Comparison of ENCODE assay signal across 8 cellular contexts in genomic region chr22:50507421-50507990, GRCh38. TPM values are rescaled to one million over a fixed set of nuclear protein-coding genes. Genes with fewer than 3 reads are reported as not detected.
DNase-seq lines count a peak whose midpoint lies in the region; FAIRE-seq and TF ChIP-seq lines count a peak whose summit lies in the region.

Gene LMF2, minus strand, starts transcription at chr22:50507702. Its CDS starts 27 bp downstream, at chr22:50507675.

- H3K27me3 Mint-ChIP-seq in CD14-positive monocyte (ENCODE audit: low read depth in 3 of 3) (peaks cover 0 to 5% (median 0%) of the 10 kb centered on the region in 3 donors), astrocyte (ENCODE audit: low read depth, unreplicated experiment) (no peaks in the 10 kb centered on the region)

- H3K27me3 ChIP-seq in astrocyte (ENCODE audit: insufficient read depth, low read length), result no peaks in the 10 kb centered on the region
- H3K27me3 ChIP-seq in iPS DF 6.9 (ENCODE audit: control insufficient read depth, insufficient read depth, low read length), result no peaks in the 10 kb centered on the region
- no peaks in the 10 kb centered on the region for H3K27me3 ChIP-seq in skeletal muscle satellite cell (ENCODE audit: control insufficient read depth, insufficient read depth, low read length)

- peaks cover 14% of the 10 kb centered on the region for H3K4me1 ChIP-seq in astrocyte (ENCODE audit: insufficient read depth, low read length)
- H3K4me1 ChIP-seq in iPS DF 6.9 (ENCODE audit: control insufficient read depth, insufficient read depth, low read length), result peaks cover 4% of the 10 kb centered on the region
- peaks cover 17% of the 10 kb centered on the region for H3K4me1 ChIP-seq in skeletal muscle satellite cell (ENCODE audit: control insufficient read depth, insufficient read depth, low read length)

- H3K4me2 ChIP-seq in astrocyte (ENCODE audit: low read length) (peak within 1 kb of the TSS; percentile 99), skeletal muscle satellite cell (ENCODE audit: low read length) (peak within 1 kb of the TSS; percentile 100)

- H3K4me1 Mint-ChIP-seq in CD14-positive monocyte (peaks cover 20% of the 10 kb centered on the region), astrocyte (ENCODE audit: low read depth, unreplicated experiment) (peaks cover 2% of the 10 kb centered on the region)

- H3K4me3 ChIP-seq in astrocyte (ENCODE audit: insufficient read depth, low read depth, low read length), result peak within 1 kb of the TSS; percentile 95
- H3K4me3 ChIP-seq in iPS DF 6.9 (ENCODE audit: low read length), result peak within 1 kb of the TSS; percentile 95
- peak within 1 kb of the TSS; percentile 100 for H3K4me3 ChIP-seq in skeletal muscle satellite cell (ENCODE audit: low read length)

- intact Hi-C loops in CD14-positive monocyte (cut with micrococcal nuclease), result loop anchor here (2.0 to 5.0 kb wide), 4 partner anchors 55 to 121 kb away; partner anchors contain the start of genes ARSA (in 2 of the 2), CHKB (in 1 of the 2) and SYCE3 (in 1 of the 2)
- intact Hi-C loops in T-helper 2 cell treated with Interferon-gamma antibody and Interleukin-4, amounts not matched to agents 100 ng/mL and 5 ng/mL, for 36 hours (cut with micrococcal nuclease), result no loop called here

- DNase-seq in CD14-positive monocyte (ENCODE audit: low spot score) (peak; percentile 89), GM20000 (ENCODE audit: low spot score) (peak; percentile 99), HuH-7 (ENCODE audit: low spot score) (peak; percentile 93), astrocyte (ENCODE audit: low read depth) (no peak), iPS DF 6.9 (ENCODE audit: low read depth, low spot score) (no peak), kidney tubule cell (ENCODE audit: low spot score) (no peak)

- peaks cover 13 to 28% of the 10 kb centered on the region in 2 donors for H3K36me3 Mint-ChIP-seq in CD14-positive monocyte
- no peaks in the 10 kb centered on the region for H3K36me3 Mint-ChIP-seq in astrocyte (ENCODE audit: low read depth, unreplicated experiment)

- peak within 1 kb of the TSS; percentile 86 to 97 (median 94) for H3K27ac Mint-ChIP-seq in CD14-positive monocyte
- H3K27ac Mint-ChIP-seq in astrocyte (ENCODE audit: unreplicated experiment), result peak within 1 kb of the TSS; percentile 84

- FAIRE-seq in astrocyte (lab: Jason Lieb, UNC), result no peak

- H3K9me3 ChIP-seq in astrocyte (ENCODE audit: insufficient read depth, low read depth, low read length) (no peaks in the 10 kb centered on the region), iPS DF 6.9 (ENCODE audit: control insufficient read depth, insufficient read depth, low read length) (no peaks in the 10 kb centered on the region), skeletal muscle satellite cell (replicated peaks; ENCODE audit: low read length) (no peaks in the 10 kb centered on the region)

- peaks cover 26% of the 10 kb centered on the region for H4K20me1 ChIP-seq in astrocyte (ENCODE audit: insufficient read depth, low read length)

- peak within 1 kb of the TSS; percentile 98 for H3K9ac ChIP-seq in astrocyte (ENCODE audit: low read length)
- H3K9ac ChIP-seq in skeletal muscle satellite cell (ENCODE audit: low read depth, low read length), result peak within 1 kb of the TSS; percentile 96

- TF ChIP-seq CTCF in CD14-positive monocyte (IDR thresholded peaks at IDR 0.05), result no peak
- TF ChIP-seq CTCF in GM20000 (IDR thresholded peaks at IDR 0.05; ENCODE audit: extremely low read depth, missing control alignments), result no peak
- no peak for TF ChIP-seq CTCF in astrocyte (IDR thresholded peaks at IDR 0.05; ENCODE audit: insufficient read depth, low read depth, low read length)

- H3K4me3 Mint-ChIP-seq in CD14-positive monocyte (peak within 1 kb of the TSS; percentile 95 to 96), astrocyte (ENCODE audit: unreplicated experiment) (peak within 1 kb of the TSS; percentile 97)

- H3K27ac ChIP-seq in astrocyte (ENCODE audit: low read depth, low read length) (peak within 1 kb of the TSS; percentile 85), iPS DF 6.9 (ENCODE audit: low read length) (no peak within 1 kb of the TSS)

- H3K36me3 ChIP-seq in astrocyte (ENCODE audit: insufficient read depth, low read length) (no peaks in the 10 kb centered on the region), iPS DF 6.9 (ENCODE audit: control insufficient read depth, insufficient read depth, low read length) (peaks cover 6% of the 10 kb centered on the region; the same call in 1 of the 2 replicates), skeletal muscle satellite cell (ENCODE audit: insufficient read depth, low read length) (peaks cover 20% of the 10 kb centered on the region)

- H3K9me3 Mint-ChIP-seq in CD14-positive monocyte, result no peaks in the 10 kb centered on the region
- no peaks in the 10 kb centered on the region for H3K9me3 Mint-ChIP-seq in astrocyte (ENCODE audit: unreplicated experiment)

- H3K79me2 ChIP-seq in astrocyte (ENCODE audit: insufficient read depth, low read length), result peaks cover 59% of the 10 kb centered on the region

- peak within 1 kb of the TSS; percentile 95 for H2AFZ ChIP-seq in astrocyte (ENCODE audit: low read depth, low read length)

- no CpG with 5 or more reads among the region's 62 CpGs for WGBS in iPS DF 6.9 (ENCODE audit: insufficient coverage, insufficient read length)

RNA-seq across cellular contexts. Expression of gene LMF2, which starts in this region (rescaled TPM):
- 10 to 100 TPM; 15.0 to 16.6 TPM for polyA plus RNA-seq in CD14-positive monocyte
- 111 and 118 TPM in 2 replicates for total RNA-seq in T-helper 2 cell treated with Interferon-gamma antibody and Interleukin-4, amounts not matched to agents 100 ng/mL and 5 ng/mL, for 36 hours
- total RNA-seq in astrocyte, result 93.2 and 111 TPM in 2 replicates
- 39.8 and 53.3 TPM in 2 replicates for total RNA-seq in skeletal muscle satellite cell (2012; rRNA removed)

Comparison
In these comparisons a context has a peak if more than half of its experiments do, and no peak if none do; other contexts are left out.
1. DNase-seq: peak in CD14-positive monocyte (single experiment), GM20000 (single experiment) and HuH-7 (single experiment); none in astrocyte (single experiment), iPS DF 6.9 (single experiment) and kidney tubule cell (single experiment).
2. Peak in every context shown above with its lines, with median percentiles within 50 percentile points of each other: H3K4me3 ChIP-seq.